8 cellular contexts compared by ENCODE assay signal in the genomic region with DNA sequence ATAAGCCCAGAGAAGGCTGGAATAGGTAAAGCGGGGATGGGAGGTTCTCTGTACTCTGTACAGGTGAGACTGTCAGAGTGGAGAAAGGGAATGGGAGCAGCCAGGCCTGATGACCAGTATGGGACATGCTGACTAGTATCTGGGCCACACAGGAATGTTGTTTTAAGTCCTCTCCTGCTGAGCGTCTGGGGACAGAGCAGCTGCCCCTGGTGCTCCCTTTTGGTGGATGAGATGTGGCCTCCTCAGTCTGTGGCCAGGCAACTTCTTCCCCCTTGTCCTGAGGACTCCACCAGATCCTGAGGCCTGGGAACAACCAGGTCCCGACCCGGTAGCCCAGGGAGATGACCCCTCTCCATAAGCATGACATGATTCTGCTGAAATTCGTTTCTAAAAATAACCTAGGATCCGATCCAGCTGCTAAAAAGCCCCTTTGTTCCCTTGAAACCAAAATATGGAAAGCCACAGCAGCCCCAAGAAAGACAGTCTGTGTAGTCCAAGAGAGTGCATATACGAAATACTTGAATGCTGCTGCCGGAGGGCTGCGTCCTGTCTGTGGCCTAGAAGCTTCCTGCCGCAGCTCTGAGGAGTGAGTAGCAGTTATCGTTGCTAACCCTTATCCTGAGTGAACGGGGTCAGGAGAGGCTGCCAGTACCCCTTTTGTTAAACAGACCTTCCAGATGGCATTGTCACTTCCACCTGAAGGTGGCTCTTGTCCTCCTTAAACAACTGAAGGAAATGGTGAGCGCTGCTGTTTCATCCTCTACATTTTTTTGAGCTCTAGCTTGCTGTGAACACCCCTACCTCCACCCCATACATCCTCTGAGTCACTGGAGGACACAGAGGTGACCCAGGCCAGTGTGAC.
DNase-seq lines count a peak whose midpoint lies in the region; ATAC-seq and TF ChIP-seq lines count a peak whose summit lies in the region.

No MANE protein-coding gene starts in this region.

- peak overlapping the region in 1 of 5 donors; percentile 12 for H3K4me3 ChIP-seq in subcutaneous abdominal adipose tissue (ENCODE audit: low read depth in 1 of 5, low read length in 5 of 5)

- peak overlapping the region; percentile 64 for H3K27ac Mint-ChIP-seq in nephron progenitor cell

- no peak for TF ChIP-seq CTCF in nephron progenitor cell (IDR thresholded peaks at IDR 0.05)

- DNase-seq in NOMO-1 treated with dmso at 0.1 percent for 144 hours (lab: John Stamatoyannopoulos, UW; ENCODE audit: unreplicated experiment) = peak; percentile 67
- peak; percentile 37 for DNase-seq in activated T-cell treated with anti-CD3 and anti-CD28 coated beads for 1 hour (ENCODE audit: low read depth)
- peak; percentile 83 to 88 for DNase-seq in erythroblast (lab: John Stamatoyannopoulos, UW)
- DNase-seq in nephron progenitor cell = no peak
- no peak for DNase-seq in NCI-H2227 (lab: John Stamatoyannopoulos, UW; ENCODE audit: unreplicated experiment)
- no peak for DNase-seq in GM19240 (ENCODE audit: insufficient read length, low spot score)

- H3K27me3 ChIP-seq in subcutaneous abdominal adipose tissue (ENCODE audit: control insufficient read depth in 5 of 5, insufficient read depth in 4 of 5, low read length in 5 of 5) = no peaks in the 10 kb centered on the region

- ATAC-seq in GM18909 (IDR thresholded peaks at IDR 0.05; ENCODE audit: poor library complexity, unreplicated experiment) = peak; percentile 41

- no peak overlapping the region for H3K4me3 Mint-ChIP-seq in nephron progenitor cell

- peaks cover 33 to 72% (median 65%) of the 10 kb centered on the region in 5 donors for H3K4me1 ChIP-seq in subcutaneous abdominal adipose tissue (ENCODE audit: control insufficient read depth in 5 of 5, insufficient read depth in 5 of 5, low read length in 5 of 5)

- peaks cover 4% of the 10 kb centered on the region for H3K36me3 Mint-ChIP-seq in nephron progenitor cell (ENCODE audit: low read depth)

- H3K9me3 ChIP-seq in subcutaneous abdominal adipose tissue (ENCODE audit: control insufficient read depth in 5 of 5, low read length in 5 of 5) = no peaks in the 10 kb centered on the region

- H3K27ac ChIP-seq in subcutaneous abdominal adipose tissue (ENCODE audit: low read depth, low read length) = peak overlapping the region; percentile 97

- H3K9ac ChIP-seq in subcutaneous abdominal adipose tissue (ENCODE audit: low read length in 5 of 5) = peak overlapping the region; percentile 27 to 75 (median 35)

- H3K27me3 Mint-ChIP-seq in nephron progenitor cell (ENCODE audit: low read depth, poor library complexity) = peaks cover 13% of the 10 kb centered on the region

- H3K4me1 Mint-ChIP-seq in nephron progenitor cell = peaks cover 69% of the 10 kb centered on the region

- no peaks in the 10 kb centered on the region for H3K9me3 Mint-ChIP-seq in nephron progenitor cell

- peaks cover 0 to 21% (median 12%) of the 10 kb centered on the region in 5 donors for H3K36me3 ChIP-seq in subcutaneous abdominal adipose tissue (ENCODE audit: control insufficient read depth in 5 of 5, insufficient read depth in 5 of 5, low read length in 5 of 5)

- peak; percentile 24 for TF ChIP-seq POLR2A in erythroblast (IDR thresholded peaks at IDR 0.05; ENCODE audit: low read length)

Comparison
In these comparisons a context has a peak if more than half of its experiments do, and no peak if none do; other contexts are left out.
1. DNase-seq: peak in NOMO-1 treated with dmso at 0.1 percent for 144 hours (single experiment), activated T-cell treated with anti-CD3 and anti-CD28 coated beads for 1 hour (single experiment) and erythroblast (2 of 2); none in nephron progenitor cell (single experiment), NCI-H2227 (single experiment) and GM19240 (single experiment).